ENCODE assay signal across 8 cellular contexts in the genomic region with DNA sequence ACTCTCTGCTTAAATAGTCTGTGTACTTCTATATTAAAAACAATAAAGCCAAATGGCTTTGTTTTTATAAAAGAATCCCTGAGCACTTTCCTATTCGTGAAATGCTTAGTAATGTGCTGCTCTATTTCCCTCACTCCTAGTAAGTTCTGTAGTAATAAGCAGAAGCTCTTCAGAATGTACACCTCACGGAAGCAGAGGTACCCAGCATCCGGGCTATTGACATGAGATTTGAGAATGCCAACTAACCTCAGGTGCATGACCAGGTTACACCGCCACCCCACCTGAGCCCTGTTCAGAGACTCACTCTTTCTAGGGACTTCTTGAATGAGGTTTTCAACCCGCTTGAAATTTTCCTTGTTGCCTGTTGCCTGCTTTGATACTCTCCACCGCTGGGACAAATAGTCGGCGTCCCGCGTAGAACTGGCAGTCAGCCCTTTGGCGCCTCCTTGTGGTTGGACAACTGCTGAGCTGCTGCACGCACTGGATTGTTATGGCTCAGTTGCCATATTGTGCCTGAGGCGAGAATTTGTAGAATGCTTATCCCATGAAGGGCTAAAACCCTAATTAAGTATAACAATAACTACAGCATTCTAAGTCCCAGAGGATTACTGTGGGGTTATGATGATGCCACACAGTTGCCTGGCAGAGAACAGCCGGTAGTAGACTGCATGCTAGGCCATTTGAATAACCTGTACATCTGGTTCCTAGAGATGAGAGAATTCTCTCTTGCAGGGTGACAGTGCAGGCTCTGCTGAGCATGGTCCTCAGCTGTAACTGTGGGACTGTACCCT.
A peak's percentile ranks its signal among the peaks of the same experiment; 100 is the strongest.
DNase-seq lines count a peak whose midpoint lies in the region; ATAC-seq and TF ChIP-seq lines count a peak whose summit lies in the region.

No MANE protein-coding gene starts in this region.

- POLR2A ChIA-PET in naive thymus-derived CD8-positive, alpha-beta T cell (lab: Charles Lee), result interaction anchor here (1.8 kb wide), 1 partner anchor 509 kb away, joined by 8 read pairs; no protein-coding TSS in a partner anchor

- peaks cover 1 to 6% (median 4%) of the 10 kb centered on the region in 4 donors for H3K4me1 Mint-ChIP-seq in naive thymus-derived CD8-positive, alpha-beta T cell
- peaks cover 6% of the 10 kb centered on the region for H3K4me1 Mint-ChIP-seq in stimulated activated effector memory CD8-positive, alpha-beta T cell treated with anti-CD3 and anti-CD28 coated beads, Interleukin-12 subunit alpha, Interleukin-12 subunit beta, amount 100 ng/mL, for 72 hours

- H3K9me3 Mint-ChIP-seq in naive thymus-derived CD8-positive, alpha-beta T cell, result no peaks in the 10 kb centered on the region
- no peaks in the 10 kb centered on the region for H3K9me3 Mint-ChIP-seq in stimulated activated effector memory CD8-positive, alpha-beta T cell treated with anti-CD3 and anti-CD28 coated beads, Interleukin-12 subunit alpha, Interleukin-12 subunit beta, amount 100 ng/mL, for 72 hours

- peak overlapping the region in 2 of 10 donors; percentile 51 to 85 for H3K27ac Mint-ChIP-seq in naive thymus-derived CD8-positive, alpha-beta T cell
- no peak overlapping the region for H3K27ac Mint-ChIP-seq in stimulated activated effector memory CD8-positive, alpha-beta T cell treated with anti-CD3 and anti-CD28 coated beads, Interleukin-12 subunit alpha, Interleukin-12 subunit beta, amount 100 ng/mL, for 72 hours

- DNase-seq in COR-L47 (lab: John Stamatoyannopoulos, UW) (peak; percentile 69), NOMO-1 treated with DMSO at 0.1 percent for 48 hours (lab: John Stamatoyannopoulos, UW; ENCODE audit: unreplicated experiment) (peak; percentile 67), epithelial cell of proximal tubule (ENCODE audit: low read depth) (peak; percentile 20)
- peak; percentile 55 for DNase-seq in activated CD8-positive, alpha-beta memory T cell treated with anti-CD3 and anti-CD28 coated beads, Interleukin-2, amount 50 U/mL, for 24 hours (ENCODE audit: extremely low read depth)
- DNase-seq in naive thymus-derived CD8-positive, alpha-beta T cell, result peak; percentile 54 to 89 (median 80)
- peak; percentile 80 to 90 for DNase-seq in stimulated activated effector memory CD8-positive, alpha-beta T cell treated with anti-CD3 and anti-CD28 coated beads, Interleukin-12 subunit alpha, Interleukin-12 subunit beta, amount 100 ng/mL, for 72 hours (ENCODE audit: low spot score in 2 of 2)

- H3K4me3 ChIP-seq in epithelial cell of proximal tubule (ENCODE audit: low read depth, low read length), result no peak overlapping the region

- ATAC-seq in GM19397 (IDR thresholded peaks at IDR 0.05; ENCODE audit: unreplicated experiment) (peak; percentile 92), HG03457 (IDR thresholded peaks at IDR 0.05; ENCODE audit: unreplicated experiment) (peak; percentile 89)
- peak; percentile 97 for ATAC-seq in naive thymus-derived CD8-positive, alpha-beta T cell
- peak; percentile 91 for ATAC-seq in stimulated activated effector memory CD8-positive, alpha-beta T cell treated with anti-CD3 and anti-CD28 coated beads, Interleukin-12 subunit alpha, Interleukin-12 subunit beta, amount 100 ng/mL, for 72 hours

- H3K4me3 Mint-ChIP-seq in naive thymus-derived CD8-positive, alpha-beta T cell, result peak overlapping the region; percentile 38 to 75 (median 59)
- H3K4me3 Mint-ChIP-seq in stimulated activated effector memory CD8-positive, alpha-beta T cell treated with anti-CD3 and anti-CD28 coated beads, Interleukin-12 subunit alpha, Interleukin-12 subunit beta, amount 100 ng/mL, for 72 hours, result peak overlapping the region; percentile 24

- H3K36me3 Mint-ChIP-seq in naive thymus-derived CD8-positive, alpha-beta T cell, result peaks cover 5 to 16% (median 14%) of the 10 kb centered on the region in 3 donors
- no peaks in the 10 kb centered on the region for H3K36me3 Mint-ChIP-seq in stimulated activated effector memory CD8-positive, alpha-beta T cell treated with anti-CD3 and anti-CD28 coated beads, Interleukin-12 subunit alpha, Interleukin-12 subunit beta, amount 100 ng/mL, for 72 hours

- TF ChIP-seq CTCF in epithelial cell of proximal tubule (conservative IDR thresholded peaks at IDR 0.05; ENCODE audit: low read depth, low read length), result peak; percentile 100

- H3K27me3 Mint-ChIP-seq in naive thymus-derived CD8-positive, alpha-beta T cell, result peaks cover 0 to 1% (median 0%) of the 10 kb centered on the region in 5 donors

Comparison
In these comparisons a context has a peak if more than half of its experiments do, and no peak if none do; other contexts are left out.
1. DNase-seq: peak in every context shown above with its lines; median percentile 85 in stimulated activated effector memory CD8-positive, alpha-beta T cell treated with anti-CD3 and anti-CD28 coated beads, Interleukin-12 subunit alpha, Interleukin-12 subunit beta, amount 100 ng/mL, for 72 hours; 80 in naive thymus-derived CD8-positive, alpha-beta T cell; 69 in COR-L47; 67 in NOMO-1 treated with DMSO at 0.1 percent for 48 hours; 55 in activated CD8-positive, alpha-beta memory T cell treated with anti-CD3 and anti-CD28 coated beads, Interleukin-2, amount 50 U/mL, for 24 hours; 20 in epithelial cell of proximal tubule.